ENCODE assay signal across 9 cellular contexts in the genomic region with DNA sequence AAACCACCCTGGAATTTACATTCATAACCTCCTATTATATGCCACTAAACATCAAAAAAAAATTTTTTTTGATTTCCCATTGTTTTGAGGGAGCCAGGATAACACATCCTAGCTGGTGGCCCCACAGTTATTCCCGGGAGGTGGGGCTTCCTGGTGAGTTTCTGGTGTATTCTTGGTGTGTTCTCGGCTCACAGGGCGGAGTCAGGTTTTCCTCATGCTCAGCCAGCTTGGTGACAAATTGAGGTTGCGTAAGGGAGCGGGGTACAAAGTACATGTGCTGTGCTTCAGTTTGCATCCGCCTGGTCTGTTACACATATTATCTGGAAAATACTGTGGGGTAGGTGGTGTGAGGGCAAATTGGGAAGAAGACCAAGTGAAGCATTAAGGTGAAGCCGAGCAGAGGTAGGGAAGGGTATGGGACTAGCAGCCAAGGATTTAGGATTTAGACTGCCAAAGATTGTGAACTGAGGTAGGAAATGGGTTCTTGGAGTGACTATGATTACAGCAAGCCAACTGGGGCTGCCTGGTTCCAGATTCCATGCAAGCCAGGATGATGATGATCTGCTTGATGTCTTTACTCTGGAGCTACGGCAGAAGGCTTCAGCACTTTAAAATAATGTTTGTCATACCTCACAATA. TPM values are rescaled to one million over a fixed set of nuclear protein-coding genes. Genes with fewer than 3 reads are reported as not detected.
DNase-seq lines count a peak whose midpoint lies in the region; ATAC-seq, FAIRE-seq and TF ChIP-seq lines count a peak whose summit lies in the region.
"Had no signal": no experiment of that assay in that cellular context is flagged by ENCODE, and none has a peak within 500 bp of the region (broad histone marks: within the 10 kb centered on the region; RNA-seq: fewer than 3 reads in every experiment).

No MANE protein-coding gene starts in this region.

- peak; percentile 28 for FAIRE-seq in HTR-8/SVneo (lab: Jason Lieb, UNC)
- FAIRE-seq in GM19239 (lab: Jason Lieb, UNC), result no peak
- FAIRE-seq: GM12891 had no signal

- intact Hi-C loops in body of pancreas (cut with DNase I), result no loop called here
- intact Hi-C loops in tibial artery (cut with DNase I; ENCODE audit: low total_unique reads), result no loop called here
- intact Hi-C loops in dorsolateral prefrontal cortex (cut with DNase I), result no loop called here

- H3K9me3 ChIP-seq in body of pancreas (no peaks in the 10 kb centered on the region), tibial artery (no peaks in the 10 kb centered on the region)

- peak; percentile 100 for ATAC-seq in body of pancreas

- DNase-seq in HTR-8/SVneo (ENCODE audit: insufficient read length, low spot score), result no peak
- DNase-seq in body of pancreas, result peak; percentile 86 to 94 (median 91)
- DNase-seq in left kidney (ENCODE audit: low read depth, low spot score), result peak; percentile 10
- peak; percentile 83 to 85 for DNase-seq in tibial artery
- no peak for DNase-seq in GM19239 (ENCODE audit: insufficient read length, low spot score)
- no peak for DNase-seq in HK-2 (ENCODE audit: unreplicated experiment)
- no peak for DNase-seq in dorsolateral prefrontal cortex
- no peak for DNase-seq in pons (ENCODE audit: low spot score)

- H3K4me1 ChIP-seq in body of pancreas (peaks cover 18% of the 10 kb centered on the region), tibial artery (no peaks in the 10 kb centered on the region)

- no peaks in the 10 kb centered on the region for H3K36me3 ChIP-seq in body of pancreas (replicated peaks in 1 of 2; ENCODE audit: insufficient read depth in 1 of 2, low read depth in 2 of 2)
- no peaks in the 10 kb centered on the region for H3K36me3 ChIP-seq in tibial artery

- H3K27me3 ChIP-seq in body of pancreas (no peaks in the 10 kb centered on the region), tibial artery (no peaks in the 10 kb centered on the region), dorsolateral prefrontal cortex (no peaks in the 10 kb centered on the region)

- H3K4me3 ChIP-seq in body of pancreas (no peak overlapping the region), tibial artery (no peak overlapping the region), dorsolateral prefrontal cortex (no peak overlapping the region)

- TF ChIP-seq POLR2A in body of pancreas (IDR thresholded peaks at IDR 0.05), result peak in 1 of 3 donors; percentile 30

- peak overlapping the region; percentile 27 to 85 (median 64) for H3K27ac ChIP-seq in body of pancreas
- no peak overlapping the region for H3K27ac ChIP-seq in tibial artery
- H3K27ac ChIP-seq in dorsolateral prefrontal cortex, result peak overlapping the region in 17 of 59 donors; percentile 3 to 72 (median 31)

- TF ChIP-seq CTCF in body of pancreas (IDR thresholded peaks at IDR 0.05), result peak in 4 of 7 experiments; percentile 4 to 16 (median 12)
- TF ChIP-seq CTCF in tibial artery (IDR thresholded peaks at IDR 0.05), result no peak
- no peak for TF ChIP-seq CTCF in dorsolateral prefrontal cortex (IDR thresholded peaks at IDR 0.05 in 54 of 56, conservative IDR thresholded peaks at IDR 0.05 in 2 of 56; ENCODE audit: low read depth in 1 of 56, partially characterized antibody in 56 of 56)

- 15 to 24% methylated on average over 8 of the region's 8 CpGs for WGBS in body of pancreas, 2 donors

RNA-seq across cellular contexts. Expression of a gene that starts 46.2 kb away (rescaled TPM):
- total RNA-seq in body of pancreas (1,000 to 10,000 TPM; 4,267 to 4,798 TPM), dorsolateral prefrontal cortex (1,000 to 10,000 TPM; 1,645 to 3,337 (median 2,206) TPM)

Comparison
In these comparisons a context has a peak if more than half of its experiments do, and no peak if none do; other contexts are left out.
1. DNase-seq: peak in body of pancreas (4 of 4), left kidney (single experiment) and tibial artery (2 of 2); none in HTR-8/SVneo (single experiment), GM19239 (single experiment), HK-2 (single experiment), dorsolateral prefrontal cortex (0 of 10) and pons (single experiment).
2. H3K27ac ChIP-seq: peak in body of pancreas (4 of 4); none in tibial artery (0 of 2).
3. CTCF ChIP-seq: peak in body of pancreas (4 of 7); none in tibial artery (0 of 2) and dorsolateral prefrontal cortex (0 of 56).